8 cellular contexts compared by ENCODE assay signal in genomic region chr17:2050871-2051387, GRCh38. TPM values are rescaled to one million over a fixed set of nuclear protein-coding genes. Genes with fewer than 3 reads are reported as not detected.
DNase-seq lines count a peak whose midpoint lies in the region; ATAC-seq and TF ChIP-seq lines count a peak whose summit lies in the region.

No MANE protein-coding gene starts in this region.

- H4K20me1 ChIP-seq in DND-41 (ENCODE audit: insufficient read depth, low read length): peaks cover 27% of the 10 kb centered on the region

- H3K4me3 Mint-ChIP-seq in dendritic cell treated with granulocyte-macrophage colony-stimulating factor and Interleukin-4, amounts not matched to agents 40 ng/mL and 50 ng/mL, for 4 days: peak overlapping the region; percentile 52

- no peaks in the 10 kb centered on the region for H3K9me3 Mint-ChIP-seq in dendritic cell treated with granulocyte-macrophage colony-stimulating factor and Interleukin-4, amounts not matched to agents 40 ng/mL and 50 ng/mL, for 4 days

- intact Hi-C loops in dendritic cell treated with granulocyte-macrophage colony-stimulating factor and Interleukin-4, amounts not matched to agents 40 ng/mL and 50 ng/mL, for 4 days (cut with micrococcal nuclease): no loop called here

- TF ChIP-seq CTCF in DND-41 (IDR thresholded peaks at IDR 0.05; ENCODE audit: borderline replicate concordance, extremely low read depth, low read length, poor library complexity, severe bottlenecking): no peak
- no peak for TF ChIP-seq CTCF in neutrophil (IDR thresholded peaks at IDR 0.05)

- no peak overlapping the region for H3K27ac Mint-ChIP-seq in dendritic cell treated with granulocyte-macrophage colony-stimulating factor and Interleukin-4, amounts not matched to agents 40 ng/mL and 50 ng/mL, for 4 days

- H3K4me3 ChIP-seq in DND-41 (ENCODE audit: low read depth in 1 of 2, low read length in 2 of 2) (peak overlapping the region in 1 of 2 experiments; percentile 58; a peak in 2 of 4 replicates), neutrophil (ENCODE audit: low read depth in 1 of 2, low read length in 1 of 2) (peak overlapping the region; percentile 62 to 72)

- H3K4me2 ChIP-seq in DND-41 (ENCODE audit: insufficient read depth, low read length): peak overlapping the region; percentile 76

- H3K36me3 Mint-ChIP-seq in dendritic cell treated with granulocyte-macrophage colony-stimulating factor and Interleukin-4, amounts not matched to agents 40 ng/mL and 50 ng/mL, for 4 days (ENCODE audit: low read depth): no peaks in the 10 kb centered on the region

- H3K9me3 ChIP-seq in DND-41 (ENCODE audit: insufficient read depth, low read length, severe bottlenecking): no peaks in the 10 kb centered on the region
- no peaks in the 10 kb centered on the region for H3K9me3 ChIP-seq in neutrophil

- ATAC-seq in DND-41 (ENCODE audit: insufficient read depth, low read depth) (no peak), HG03439 (IDR thresholded peaks at IDR 0.05; ENCODE audit: unreplicated experiment) (no peak), HG03469 (IDR thresholded peaks at IDR 0.05; ENCODE audit: unreplicated experiment) (no peak)

- DNase-seq in DND-41 (no peak), M059J (ENCODE audit: low read depth) (peak; percentile 30), HPDE6-E6E7 (ENCODE audit: extremely low spot score) (no peak)
- no peak for DNase-seq in stimulated activated CD4-positive, alpha-beta T cell treated with anti-CD3 and anti-CD28 coated beads, Interleukin-4, amount 100 ng/mL, for 1 hour

- H3K27me3 ChIP-seq in DND-41 (ENCODE audit: insufficient read depth, low read length, poor library complexity) (peaks cover 39% of the 10 kb centered on the region), neutrophil (peaks cover 90% of the 10 kb centered on the region)

- H3K9ac ChIP-seq in DND-41 (ENCODE audit: low read depth, low read length): no peak overlapping the region; the same call in 1 of the 2 replicates

- H3K27ac ChIP-seq in DND-41 (ENCODE audit: low read length) (no peak overlapping the region), neutrophil (peak overlapping the region; percentile 66)

- H3K4me1 Mint-ChIP-seq in dendritic cell treated with granulocyte-macrophage colony-stimulating factor and Interleukin-4, amounts not matched to agents 40 ng/mL and 50 ng/mL, for 4 days (ENCODE audit: low read depth): peaks cover 38% of the 10 kb centered on the region

- no peak overlapping the region for H2AFZ ChIP-seq in DND-41 (ENCODE audit: low read depth, low read length)

- peaks cover 50% of the 10 kb centered on the region for H3K27me3 Mint-ChIP-seq in dendritic cell treated with granulocyte-macrophage colony-stimulating factor and Interleukin-4, amounts not matched to agents 40 ng/mL and 50 ng/mL, for 4 days

- H3K36me3 ChIP-seq in DND-41 (ENCODE audit: insufficient read depth, low read length) (no peaks in the 10 kb centered on the region), neutrophil (no peaks in the 10 kb centered on the region)

- H3K4me1 ChIP-seq in DND-41 (ENCODE audit: insufficient read depth, low read length): peaks cover 64% of the 10 kb centered on the region
- H3K4me1 ChIP-seq in neutrophil (ENCODE audit: control insufficient read depth in 1 of 2, insufficient read depth in 1 of 2, low read depth in 1 of 2, low read length in 1 of 2): peaks cover 30 to 53% of the 10 kb centered on the region in 2 experiments

- H3K79me2 ChIP-seq in DND-41 (ENCODE audit: insufficient read depth, low read length): no peaks in the 10 kb centered on the region

RNA-seq across cellular contexts. Expression of gene HIC1, which starts 4.0 kb away (rescaled TPM):
- total RNA-seq in M059J (2014; rRNA removed; shearing (Covaris generic)): 2.2 and 3.7 TPM in 2 replicates

RNA-seq across cellular contexts. Expression of gene OVCA2, which starts 9.1 kb away (rescaled TPM):
- total RNA-seq in M059J (2014; rRNA removed; shearing (Covaris generic)): 18.9 and 24.0 TPM in 2 replicates

RNA-seq across cellular contexts. Expression of gene DPH1, which starts 21.0 kb away (rescaled TPM):
- total RNA-seq in M059J (2014; rRNA removed; shearing (Covaris generic)): 28.0 and 29.5 TPM in 2 replicates

RNA-seq across cellular contexts. Expression of gene RTN4RL1, which starts 25.8 kb away (rescaled TPM):
- 0.12 and 0.67 TPM in 2 replicates for total RNA-seq in M059J (2014; rRNA removed; shearing (Covaris generic))
